ENCODE assay signal across 11 cellular contexts in genomic region chr1:206898089-206898908, GRCh38. TPM values are rescaled to one million over a fixed set of nuclear protein-coding genes. Genes with fewer than 3 reads are reported as not detected.
DNase-seq lines count a peak whose midpoint lies in the region; ATAC-seq, FAIRE-seq and TF ChIP-seq lines count a peak whose summit lies in the region.
"Had no signal": no experiment of that assay in that cellular context is flagged by ENCODE, and none has a peak within 500 bp of the region (broad histone marks: within the 10 kb centered on the region; RNA-seq: fewer than 3 reads in every experiment).

No MANE protein-coding gene starts in this region.

- TF ChIP-seq CTCF in keratinocyte (optimal IDR thresholded peaks at IDR 0.05 in 1 of 3, IDR thresholded peaks at IDR 0.05 in 1 of 3, conservative IDR thresholded peaks at IDR 0.05 in 1 of 3; ENCODE audit: extremely low read depth in 1 of 3, insufficient read depth in 2 of 3, low read length in 3 of 3) (no peak), upper lobe of right lung (IDR thresholded peaks at IDR 0.05) (no peak)

- H3K79me2 ChIP-seq in keratinocyte (ENCODE audit: control insufficient read depth, insufficient read depth, low read length) = no peaks in the 10 kb centered on the region

- peaks cover 61% of the 10 kb centered on the region for H3K4me1 Mint-ChIP-seq in activated T-helper 1 cell treated with anti-CD3 and anti-CD28 coated beads, Interleukin-12 subunit alpha, Interleukin-12 subunit beta, Interleukin-2, Interleukin-4 antibody, amounts not matched to agents 30 ng/mL and 10 ng/mL and 1 ng/mL, durations not matched to agents 14 hours and 24 hours and 36 hours (ENCODE audit: low read depth)

- dilution Hi-C loops in keratinocyte (cut with MboI; ENCODE audit: extremely low pct_ligation_motif_present, low sequenced_read_pairs) = no loop called here

- H3K9me1 ChIP-seq in keratinocyte (ENCODE audit: control insufficient read depth, extremely low read depth, insufficient read depth, low read length) = no peaks in the 10 kb centered on the region

- FAIRE-seq in keratinocyte (lab: Jason Lieb, UNC) = peak; percentile 77

- H3K9me3 ChIP-seq in keratinocyte (ENCODE audit: control insufficient read depth, low read depth, low read length) (no peaks in the 10 kb centered on the region), upper lobe of right lung (no peaks in the 10 kb centered on the region), HAP-1 (no peaks in the 10 kb centered on the region)

- peak overlapping the region; percentile 63 for H3K27ac Mint-ChIP-seq in activated T-helper 1 cell treated with anti-CD3 and anti-CD28 coated beads, Interleukin-12 subunit alpha, Interleukin-12 subunit beta, Interleukin-2, Interleukin-4 antibody, amounts not matched to agents 30 ng/mL and 10 ng/mL and 1 ng/mL, durations not matched to agents 14 hours and 24 hours and 36 hours
- H3K27ac Mint-ChIP-seq: neural progenitor cell had no signal

- H3K4me3 Mint-ChIP-seq in activated T-helper 1 cell treated with anti-CD3 and anti-CD28 coated beads, Interleukin-12 subunit alpha, Interleukin-12 subunit beta, Interleukin-2, Interleukin-4 antibody, amounts not matched to agents 30 ng/mL and 10 ng/mL and 1 ng/mL, durations not matched to agents 14 hours and 24 hours and 36 hours = no peak overlapping the region
- H3K4me3 Mint-ChIP-seq: neural progenitor cell had no signal

- peak overlapping the region; percentile 38 for H3K9ac ChIP-seq in keratinocyte (ENCODE audit: control insufficient read depth, extremely low read depth, insufficient read depth, low read length)
- H3K9ac ChIP-seq: neural progenitor cell had no signal

- peaks cover 52% of the 10 kb centered on the region for H3K4me1 ChIP-seq in keratinocyte (ENCODE audit: control insufficient read depth, extremely low read depth, insufficient read depth, low read length)
- H3K4me1 ChIP-seq in upper lobe of right lung = peaks cover 12% of the 10 kb centered on the region
- no peaks in the 10 kb centered on the region for H3K4me1 ChIP-seq in HAP-1
- H3K4me1 ChIP-seq: neural progenitor cell had no signal

- H2AFZ ChIP-seq in keratinocyte (ENCODE audit: control insufficient read depth, low read length) = peak overlapping the region; percentile 52
- H2AFZ ChIP-seq: neural progenitor cell had no signal

- H3K27ac ChIP-seq in keratinocyte (ENCODE audit: control insufficient read depth, insufficient read depth, low read length) (peak overlapping the region; percentile 51), upper lobe of right lung (no peak overlapping the region)
- H3K27ac ChIP-seq: neural progenitor cell had no signal

- ATAC-seq in upper lobe of right lung (no peak), GM18909 (IDR thresholded peaks at IDR 0.05; ENCODE audit: poor library complexity, unreplicated experiment) (no peak)

- intact Hi-C loops in activated T-helper 1 cell treated with anti-CD3 and anti-CD28 coated beads, Interleukin-12 subunit alpha, Interleukin-12 subunit beta, Interleukin-2, Interleukin-4 antibody, amounts not matched to agents 30 ng/mL and 10 ng/mL and 1 ng/mL, durations not matched to agents 14 hours and 24 hours and 36 hours (cut with micrococcal nuclease) = no loop called here
- intact Hi-C loops in upper lobe of right lung (cut with DNase I) = no loop called here

- no peak overlapping the region for H3K4me3 ChIP-seq in keratinocyte (ENCODE audit: control insufficient read depth in 2 of 3, extremely low read depth in 1 of 3, insufficient read depth in 2 of 3, low read depth in 1 of 3, low read length in 3 of 3)
- H3K4me3 ChIP-seq in upper lobe of right lung = no peak overlapping the region
- no peak overlapping the region for H3K4me3 ChIP-seq in HAP-1
- no peak overlapping the region for H3K4me3 ChIP-seq in H7 (ENCODE audit: insufficient read depth, low read depth, low read length)
- H3K4me3 ChIP-seq: neural progenitor cell had no signal

- in situ Hi-C loops in HAP-1 (cut with MboI; ENCODE audit: low sequenced_read_pairs) = no loop called here

- H3K36me3 ChIP-seq in keratinocyte (ENCODE audit: control insufficient read depth in 2 of 2, extremely low read depth in 1 of 2, insufficient read depth in 2 of 2, low read length in 2 of 2) (peaks cover 0 to 4% of the 10 kb centered on the region in 2 experiments), upper lobe of right lung (no peaks in the 10 kb centered on the region), HAP-1 (replicated peaks) (no peaks in the 10 kb centered on the region), H7 (replicated peaks; ENCODE audit: control insufficient read depth, insufficient read depth, low read length) (no peaks in the 10 kb centered on the region)
- H3K36me3 ChIP-seq: neural progenitor cell had no signal

- DNase-seq in AG20443 (ENCODE audit: low spot score) = peak; percentile 58
- DNase-seq in HCEC 1CT = peak; percentile 85
- no peak for DNase-seq in activated T-helper 1 cell treated with anti-CD3 and anti-CD28 coated beads, Interleukin-12 subunit alpha, Interleukin-12 subunit beta, Interleukin-2, Interleukin-4 antibody, amounts not matched to agents 30 ng/mL and 10 ng/mL and 1 ng/mL, durations not matched to agents 14 hours and 24 hours and 36 hours (ENCODE audit: low spot score)
- no peak for DNase-seq in keratinocyte (ENCODE audit: low read depth, low spot score)
- no peak for DNase-seq in upper lobe of right lung
- no peak for DNase-seq in HAP-1 (ENCODE audit: low spot score in 2 of 2)
- no peak for DNase-seq in H7
- DNase-seq: KG1 had no signal

- no peaks in the 10 kb centered on the region for H3K9me3 Mint-ChIP-seq in activated T-helper 1 cell treated with anti-CD3 and anti-CD28 coated beads, Interleukin-12 subunit alpha, Interleukin-12 subunit beta, Interleukin-2, Interleukin-4 antibody, amounts not matched to agents 30 ng/mL and 10 ng/mL and 1 ng/mL, durations not matched to agents 14 hours and 24 hours and 36 hours
- H3K9me3 Mint-ChIP-seq: neural progenitor cell had no signal

- peaks cover 17% of the 10 kb centered on the region for H3K36me3 Mint-ChIP-seq in activated T-helper 1 cell treated with anti-CD3 and anti-CD28 coated beads, Interleukin-12 subunit alpha, Interleukin-12 subunit beta, Interleukin-2, Interleukin-4 antibody, amounts not matched to agents 30 ng/mL and 10 ng/mL and 1 ng/mL, durations not matched to agents 14 hours and 24 hours and 36 hours (ENCODE audit: low read depth)
- H3K36me3 Mint-ChIP-seq: neural progenitor cell had no signal

- no peaks in the 10 kb centered on the region for H3K27me3 ChIP-seq in keratinocyte (ENCODE audit: control insufficient read depth, extremely low read depth, insufficient read depth, low read length)
- no peaks in the 10 kb centered on the region for H3K27me3 ChIP-seq in upper lobe of right lung
- H3K27me3 ChIP-seq in HAP-1 (ENCODE audit: low read depth) = no peaks in the 10 kb centered on the region
- H3K27me3 ChIP-seq in H7 (ENCODE audit: control insufficient read depth, insufficient read depth, low read length) = no peaks in the 10 kb centered on the region
- H3K27me3 ChIP-seq: neural progenitor cell had no signal

- no peaks in the 10 kb centered on the region for H4K20me1 ChIP-seq in keratinocyte (ENCODE audit: control insufficient read depth, extremely low read depth, insufficient read depth, low read length)

- H3K27me3 Mint-ChIP-seq in activated T-helper 1 cell treated with anti-CD3 and anti-CD28 coated beads, Interleukin-12 subunit alpha, Interleukin-12 subunit beta, Interleukin-2, Interleukin-4 antibody, amounts not matched to agents 30 ng/mL and 10 ng/mL and 1 ng/mL, durations not matched to agents 14 hours and 24 hours and 36 hours (ENCODE audit: insufficient read depth) = no peaks in the 10 kb centered on the region

- H3K4me2 ChIP-seq in keratinocyte (ENCODE audit: control insufficient read depth, extremely low read depth, insufficient read depth, low read depth, low read length) = peak overlapping the region; percentile 49
- H3K4me2 ChIP-seq: neural progenitor cell had no signal

RNA-seq across cellular contexts. Expression of gene IL24, which starts 1.1 kb away (rescaled TPM):
- 4.4 and 6.8 TPM in 2 replicates for total RNA-seq in activated T-helper 1 cell treated with anti-CD3 and anti-CD28 coated beads, Interleukin-12 subunit alpha, Interleukin-12 subunit beta, Interleukin-2, Interleukin-4 antibody, amounts not matched to agents 30 ng/mL and 10 ng/mL and 1 ng/mL, durations not matched to agents 14 hours and 24 hours and 36 hours
- 2.1 to 3.1 TPM (median 2.3 TPM) in 3 replicates for polyA plus RNA-seq in keratinocyte
- polyA plus RNA-seq in keratinocyte (2011; ENCODE audit: low read depth) = 3.3 TPM
- polyA plus RNA-seq in keratinocyte (2011; cell fraction: cytosol; rRNA removed) = 1.7 and 2.5 TPM in 2 replicates
- 2.6 and 3.6 TPM in 2 replicates for polyA plus RNA-seq in keratinocyte (2011; cell fraction: nucleus; rRNA removed)
- polyA plus RNA-seq in keratinocyte (2012; ENCODE audit: low replicate concordance) = 1.3 and 5.9 TPM in 2 replicates
- polyA minus RNA-seq in keratinocyte = 0.67 to 1.5 TPM (median 0.99 TPM) in 3 replicates
- not detected for polyA minus RNA-seq in keratinocyte (2011; cell fraction: cytosol; rRNA and poly(A)+ RNA removed)
- polyA minus RNA-seq in keratinocyte (2011; cell fraction: nucleus; rRNA and poly(A)+ RNA removed) = 0.21 and 1.5 TPM in 2 replicates
- total RNA-seq in upper lobe of right lung = not detected
- total RNA-seq in H7 (2014; rRNA removed; shearing (Covaris generic)) = not detected in 2 replicates
- total RNA-seq: cardiac septum had no signal

RNA-seq across cellular contexts. Expression of gene FCMR, which starts 23.4 kb away (rescaled TPM):
- total RNA-seq in activated T-helper 1 cell treated with anti-CD3 and anti-CD28 coated beads, Interleukin-12 subunit alpha, Interleukin-12 subunit beta, Interleukin-2, Interleukin-4 antibody, amounts not matched to agents 30 ng/mL and 10 ng/mL and 1 ng/mL, durations not matched to agents 14 hours and 24 hours and 36 hours = 24.5 and 27.9 TPM in 2 replicates
- polyA plus RNA-seq in keratinocyte = 1.8 to 8.1 TPM (median 1.8 TPM) in 3 replicates
- polyA plus RNA-seq in keratinocyte (2011; ENCODE audit: low read depth) = 0.31 TPM
- 3.2 and 4.8 TPM in 2 replicates for polyA plus RNA-seq in keratinocyte (2011; cell fraction: cytosol; rRNA removed)
- polyA plus RNA-seq in keratinocyte (2011; cell fraction: nucleus; rRNA removed) = 1.5 and 3.1 TPM in 2 replicates
- 1.7 and 6.8 TPM in 2 replicates for polyA plus RNA-seq in keratinocyte (2012; ENCODE audit: low replicate concordance)
- polyA minus RNA-seq in keratinocyte = 3.3 to 10.8 TPM (median 5.8 TPM) in 3 replicates
- polyA minus RNA-seq in keratinocyte (2011; cell fraction: cytosol; rRNA and poly(A)+ RNA removed) = 3.8 TPM
- 1.0 TPM in 1 of 2 replicates, not detected in the other for polyA minus RNA-seq in keratinocyte (2011; cell fraction: nucleus; rRNA and poly(A)+ RNA removed)
- 12.6 TPM for total RNA-seq in upper lobe of right lung
- not detected in 2 replicates for total RNA-seq in H7 (2014; rRNA removed; shearing (Covaris generic))

RNA-seq across cellular contexts. Expression of gene IL20, which starts 32.9 kb away (rescaled TPM):
- total RNA-seq in activated T-helper 1 cell treated with anti-CD3 and anti-CD28 coated beads, Interleukin-12 subunit alpha, Interleukin-12 subunit beta, Interleukin-2, Interleukin-4 antibody, amounts not matched to agents 30 ng/mL and 10 ng/mL and 1 ng/mL, durations not matched to agents 14 hours and 24 hours and 36 hours = not detected in 2 replicates
- polyA plus RNA-seq in keratinocyte = 0.67 to 5.6 TPM (median 4.7 TPM) in 3 replicates
- polyA plus RNA-seq in keratinocyte (2011; ENCODE audit: low read depth) = 3.1 TPM
- polyA plus RNA-seq in keratinocyte (2011; cell fraction: cytosol; rRNA removed) = 1.2 and 3.1 TPM in 2 replicates
- polyA plus RNA-seq in keratinocyte (2011; cell fraction: nucleus; rRNA removed) = 8.0 and 9.2 TPM in 2 replicates
- 0.45 and 4.9 TPM in 2 replicates for polyA plus RNA-seq in keratinocyte (2012; ENCODE audit: low replicate concordance)
- 0.36 to 2.4 TPM (median 2.1 TPM) in 3 replicates for polyA minus RNA-seq in keratinocyte
- polyA minus RNA-seq in keratinocyte (2011; cell fraction: cytosol; rRNA and poly(A)+ RNA removed) = 1.7 TPM
- 2.9 and 3.0 TPM in 2 replicates for polyA minus RNA-seq in keratinocyte (2011; cell fraction: nucleus; rRNA and poly(A)+ RNA removed)
- not detected for total RNA-seq in upper lobe of right lung
- not detected in 2 replicates for total RNA-seq in H7 (2014; rRNA removed; shearing (Covaris generic))
- total RNA-seq: cardiac septum had no signal

RNA-seq across cellular contexts. Expression of gene PIGR, which starts 48.0 kb away (rescaled TPM):
- 0.07 TPM in 1 of 2 replicates, not detected in the other for total RNA-seq in activated T-helper 1 cell treated with anti-CD3 and anti-CD28 coated beads, Interleukin-12 subunit alpha, Interleukin-12 subunit beta, Interleukin-2, Interleukin-4 antibody, amounts not matched to agents 30 ng/mL and 10 ng/mL and 1 ng/mL, durations not matched to agents 14 hours and 24 hours and 36 hours
- 0.01 TPM in 1 of 3 replicates, not detected in the others for polyA plus RNA-seq in keratinocyte
- not detected for polyA plus RNA-seq in keratinocyte (2011; ENCODE audit: low read depth)
- polyA plus RNA-seq in keratinocyte (2011; cell fraction: cytosol; rRNA removed) = not detected in 2 replicates
- not detected in 2 replicates for polyA plus RNA-seq in keratinocyte (2011; cell fraction: nucleus; rRNA removed)
- polyA plus RNA-seq in keratinocyte (2012; ENCODE audit: low replicate concordance) = not detected in 2 replicates
- not detected in 3 replicates for polyA minus RNA-seq in keratinocyte
- polyA minus RNA-seq in keratinocyte (2011; cell fraction: cytosol; rRNA and poly(A)+ RNA removed) = not detected
- not detected in 2 replicates for polyA minus RNA-seq in keratinocyte (2011; cell fraction: nucleus; rRNA and poly(A)+ RNA removed)
- total RNA-seq in upper lobe of right lung = 700 TPM
- 0.03 TPM in 1 of 2 replicates, not detected in the other for total RNA-seq in H7 (2014; rRNA removed; shearing (Covaris generic))

Comparison
In these comparisons a context has a peak if more than half of its experiments do, and no peak if none do; other contexts are left out.
1. DNase-seq: peak in AG20443 (single experiment) and HCEC 1CT (single experiment); none in activated T-helper 1 cell treated with anti-CD3 and anti-CD28 coated beads, Interleukin-12 subunit alpha, Interleukin-12 subunit beta, Interleukin-2, Interleukin-4 antibody, amounts not matched to agents 30 ng/mL and 10 ng/mL and 1 ng/mL, durations not matched to agents 14 hours and 24 hours and 36 hours (single experiment), keratinocyte (single experiment), upper lobe of right lung (single experiment), HAP-1 (0 of 2) and H7 (single experiment).
2. RNA of gene FCMR, which starts 23.4 kb away (total RNA-seq): 24.5 to 27.9 TPM in activated T-helper 1 cell treated with anti-CD3 and anti-CD28 coated beads, Interleukin-12 subunit alpha, Interleukin-12 subunit beta, Interleukin-2, Interleukin-4 antibody, amounts not matched to agents 30 ng/mL and 10 ng/mL and 1 ng/mL, durations not matched to agents 14 hours and 24 hours and 36 hours and 12.6 TPM in upper lobe of right lung (single experiment); not detected in H7; every median in the first group is over 10 times any median in the second.